In the genomic region with DNA sequence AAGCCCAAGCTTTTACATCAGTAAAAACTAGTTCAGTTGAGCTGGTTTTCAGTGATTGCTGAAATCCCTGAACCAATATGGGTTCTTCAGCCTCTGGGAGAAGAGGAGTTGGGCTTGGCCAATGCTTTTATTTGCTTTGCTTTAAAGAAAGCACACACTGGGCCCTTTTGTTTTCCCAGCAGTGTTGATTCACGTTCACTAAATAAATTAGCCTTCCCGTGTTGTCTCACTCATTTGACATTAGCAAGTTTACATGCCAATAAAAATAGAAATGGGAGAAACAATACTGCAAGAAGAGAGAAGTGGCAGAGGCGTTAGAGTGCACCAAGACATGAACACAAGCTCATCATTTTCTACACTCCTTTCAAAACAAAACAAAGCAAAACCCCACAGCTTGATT, we compare ENCODE assay signal across 17 cellular contexts.
DNase-seq lines count a peak whose midpoint lies in the region; ATAC-seq, FAIRE-seq and TF ChIP-seq lines count a peak whose summit lies in the region.
"Had no signal": no experiment of that assay in that cellular context is flagged by ENCODE, and none has a peak within 500 bp of the region (broad histone marks: within the 10 kb centered on the region; RNA-seq: fewer than 3 reads in every experiment).

No MANE protein-coding gene starts in this region.

- H3F3A ChIP-seq in neural progenitor cell (ENCODE audit: low read depth), result peaks cover 4% of the 10 kb centered on the region

- H3K9me3 Mint-ChIP-seq in neural progenitor cell, result peaks cover 5% of the 10 kb centered on the region
- H3K9me3 Mint-ChIP-seq: WTC11 had no signal

- H4K20me1 ChIP-seq in neural progenitor cell (ENCODE audit: low read depth), result peaks cover 40% of the 10 kb centered on the region

- no peak overlapping the region for H3K27ac Mint-ChIP-seq in neural progenitor cell
- H3K27ac Mint-ChIP-seq: B cell, mesothelial cell of epicardium, WTC11 had no signal

- ATAC-seq in HG03135 (IDR thresholded peaks at IDR 0.05; ENCODE audit: unreplicated experiment), result no peak
- ATAC-seq: WTC11 had no signal

- FAIRE-seq in frontal cortex (lab: Jason Lieb, UNC), result no peak

- H3K9ac ChIP-seq in adipocyte (ENCODE audit: low read length), result no peak overlapping the region
- H3K9ac ChIP-seq in neural progenitor cell, result no peak overlapping the region
- H3K9ac ChIP-seq: KMS-11 had no signal

- TF ChIP-seq CTCF in neural progenitor cell (IDR thresholded peaks at IDR 0.05), result no peak

- no peaks in the 10 kb centered on the region for H3K9me3 ChIP-seq in adipocyte (ENCODE audit: control insufficient read depth, low read length)
- H3K9me3 ChIP-seq in neural progenitor cell (ENCODE audit: low read depth), result no peaks in the 10 kb centered on the region
- H3K9me3 ChIP-seq: ovary, spleen had no signal

- H3K4me1 Mint-ChIP-seq in neural progenitor cell, result peaks cover 45% of the 10 kb centered on the region
- H3K4me1 Mint-ChIP-seq: B cell had no signal

- peak overlapping the region; percentile 1 for H3K4me2 ChIP-seq in neural progenitor cell

- intact Hi-C loops in head of caudate nucleus (cut with DNase I), result no loop called here

- no peaks in the 10 kb centered on the region for H3K27me3 ChIP-seq in adipocyte (replicated peaks; ENCODE audit: control insufficient read depth, insufficient read depth, low read length)
- H3K27me3 ChIP-seq in neural progenitor cell, result no peaks in the 10 kb centered on the region
- H3K27me3 ChIP-seq: ovary had no signal

- H3K36me3 Mint-ChIP-seq in neural progenitor cell, result peaks cover 30% of the 10 kb centered on the region
- H3K36me3 Mint-ChIP-seq: mesothelial cell of epicardium, WTC11 had no signal

- no peak overlapping the region for H2AFZ ChIP-seq in neural progenitor cell (replicated peaks)

- H3K79me2 ChIP-seq in neural progenitor cell (ENCODE audit: low read depth), result peaks cover 4% of the 10 kb centered on the region

- peak; percentile 73 for DNase-seq in DMS153 (lab: John Stamatoyannopoulos, UW)
- peak; percentile 15 for DNase-seq in NCI-H2029 treated with DMSO at 0.1 percent for 48 hours (lab: John Stamatoyannopoulos, UW)
- DNase-seq in adipocyte (ENCODE audit: low read depth), result no peak
- DNase-seq in neural progenitor cell (ENCODE audit: low spot score), result no peak
- no peak for DNase-seq in RPMI8226
- DNase-seq in head of caudate nucleus, result no peak
- DNase-seq in frontal cortex (ENCODE audit: low spot score in 2 of 2), result no peak
- DNase-seq: activated gamma-delta T cell treated with Interleukin-2 at 50 U/mL for 16 hours, DMS79 treated with DMSO at 0.1 percent for 48 hours, NCI-H187, ovary, spleen had no signal

- H3K27ac ChIP-seq in neural progenitor cell, result no peak overlapping the region
- H3K27ac ChIP-seq: KMS-11, ovary, spleen had no signal

- H3K4me3 ChIP-seq in adipocyte (ENCODE audit: low read length) (peak overlapping the region; percentile 18), neural progenitor cell (no peak overlapping the region)
- H3K4me3 ChIP-seq: ovary, spleen had no signal

- H3K4me1 ChIP-seq in adipocyte (ENCODE audit: control insufficient read depth, insufficient read depth, low read length) (peaks cover 23% of the 10 kb centered on the region), neural progenitor cell (peaks cover 12% of the 10 kb centered on the region)
- H3K4me1 ChIP-seq: spleen had no signal

- H3K36me3 ChIP-seq in adipocyte (ENCODE audit: control insufficient read depth, insufficient read depth, low read length, severe bottlenecking) (no peaks in the 10 kb centered on the region), neural progenitor cell (no peaks in the 10 kb centered on the region)
- H3K36me3 ChIP-seq: ovary, spleen had no signal

- H3K4me3 Mint-ChIP-seq in neural progenitor cell, result no peak overlapping the region
- H3K4me3 Mint-ChIP-seq: B cell, mesothelial cell of epicardium, WTC11 had no signal

- H3K27me3 Mint-ChIP-seq in neural progenitor cell (ENCODE audit: insufficient read depth, low read depth), result no peaks in the 10 kb centered on the region

Comparison
In these comparisons a context has a peak if more than half of its experiments do, and no peak if none do; other contexts are left out.
1. DNase-seq: peak in DMS153 (single experiment) and NCI-H2029 treated with DMSO at 0.1 percent for 48 hours (single experiment); none in adipocyte (single experiment), neural progenitor cell (single experiment), RPMI8226 (single experiment), head of caudate nucleus (0 of 42) and frontal cortex (0 of 2).